Comparison of ENCODE assay signal across 19 cellular contexts in the genomic region with DNA sequence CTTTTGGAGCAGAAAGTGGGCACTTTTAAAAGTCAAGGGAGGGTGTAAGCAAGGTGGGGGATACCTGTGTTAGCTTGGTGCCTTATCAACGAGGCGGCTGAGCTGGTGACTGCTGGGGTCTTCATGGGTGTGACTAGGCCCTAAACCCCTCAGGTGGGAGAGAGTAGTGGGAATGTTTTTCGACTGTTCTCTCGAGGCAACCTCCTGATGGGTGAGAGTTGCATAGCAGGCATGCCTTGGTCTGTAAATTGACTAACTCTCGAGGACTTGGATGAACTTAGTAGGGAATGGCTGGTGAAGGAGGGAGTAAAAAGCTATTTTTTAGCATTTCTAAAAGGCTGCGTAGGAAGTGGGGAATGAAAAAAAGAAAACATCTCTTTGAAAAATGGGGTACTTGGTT.
"Had no signal": no experiment of that assay in that cellular context is flagged by ENCODE, and none has a peak within 500 bp of the region (broad histone marks: within the 10 kb centered on the region; RNA-seq: fewer than 3 reads in every experiment).

No MANE protein-coding gene starts in this region.

- H3K27ac ChIP-seq: foreskin keratinocyte, left lung, parathyroid adenoma, prostate gland had no signal

- H3K36me3 Mint-ChIP-seq: naive B cell; stimulated activated effector memory CD8-positive, alpha-beta T cell treated with anti-CD3 and anti-CD28 coated beads, Interleukin-12 subunit alpha, Interleukin-12 subunit beta, amount 100 ng/mL, for 72 hours had no signal

- H3K4me3 Mint-ChIP-seq: effector memory CD8-positive, alpha-beta T cell; naive B cell; nephron; stimulated activated effector memory CD8-positive, alpha-beta T cell treated with anti-CD3 and anti-CD28 coated beads, Interleukin-12 subunit alpha, Interleukin-12 subunit beta, amount 100 ng/mL, for 72 hours; stimulated activated naive CD8-positive, alpha-beta T cell treated with anti-CD3 and anti-CD28 coated beads, Interleukin-15, Interleukin-2, amounts not matched to agents 100 ng/mL and 50 ng/mL, for 24 hours had no signal

- H3K27me3 ChIP-seq: foreskin keratinocyte, left lung, transverse colon had no signal

- H3K4me3 ChIP-seq: left lung, prostate gland, transverse colon had no signal

- H3K36me3 ChIP-seq: left lung, prostate gland, transverse colon had no signal

- DNase-seq: central memory CD4-positive, alpha-beta T cell; cortex of kidney; effector memory CD8-positive, alpha-beta T cell; foreskin keratinocyte; head of caudate nucleus; hypothalamus; islet precursor cell; left lung; mesendoderm; naive B cell; occipital lobe; stimulated activated CD4-positive, alpha-beta T cell treated with anti-CD3 and anti-CD28 coated beads, Interleukin-4, amount 100 ng/mL, for 1 hour; stimulated activated CD8-positive, alpha-beta memory T cell treated with anti-CD3 and anti-CD28 coated beads, Interleukin-4, amount 100 ng/mL, for 48 hours; transverse colon had no signal

- H3K9me3 Mint-ChIP-seq: effector memory CD8-positive, alpha-beta T cell; naive B cell; nephron; stimulated activated effector memory CD8-positive, alpha-beta T cell treated with anti-CD3 and anti-CD28 coated beads, Interleukin-12 subunit alpha, Interleukin-12 subunit beta, amount 100 ng/mL, for 72 hours; stimulated activated naive CD8-positive, alpha-beta T cell treated with anti-CD3 and anti-CD28 coated beads, Interleukin-15, Interleukin-2, amounts not matched to agents 100 ng/mL and 50 ng/mL, for 24 hours had no signal

- H3K27ac Mint-ChIP-seq: effector memory CD8-positive, alpha-beta T cell; naive B cell; nephron; stimulated activated effector memory CD8-positive, alpha-beta T cell treated with anti-CD3 and anti-CD28 coated beads, Interleukin-12 subunit alpha, Interleukin-12 subunit beta, amount 100 ng/mL, for 72 hours; stimulated activated naive CD8-positive, alpha-beta T cell treated with anti-CD3 and anti-CD28 coated beads, Interleukin-15, Interleukin-2, amounts not matched to agents 100 ng/mL and 50 ng/mL, for 24 hours had no signal

- H3K27me3 Mint-ChIP-seq: effector memory CD8-positive, alpha-beta T cell; stimulated activated naive CD8-positive, alpha-beta T cell treated with anti-CD3 and anti-CD28 coated beads, Interleukin-15, Interleukin-2, amounts not matched to agents 100 ng/mL and 50 ng/mL, for 24 hours had no signal

- H3K9me3 ChIP-seq: left lung, prostate gland, transverse colon had no signal

- ATAC-seq: effector memory CD8-positive, alpha-beta T cell; foreskin keratinocyte; left lung; stimulated activated effector memory CD8-positive, alpha-beta T cell treated with anti-CD3 and anti-CD28 coated beads, Interleukin-12 subunit alpha, Interleukin-12 subunit beta, amount 100 ng/mL, for 72 hours had no signal

- H3K4me1 ChIP-seq: parathyroid adenoma, prostate gland had no signal
